In the genomic region with DNA sequence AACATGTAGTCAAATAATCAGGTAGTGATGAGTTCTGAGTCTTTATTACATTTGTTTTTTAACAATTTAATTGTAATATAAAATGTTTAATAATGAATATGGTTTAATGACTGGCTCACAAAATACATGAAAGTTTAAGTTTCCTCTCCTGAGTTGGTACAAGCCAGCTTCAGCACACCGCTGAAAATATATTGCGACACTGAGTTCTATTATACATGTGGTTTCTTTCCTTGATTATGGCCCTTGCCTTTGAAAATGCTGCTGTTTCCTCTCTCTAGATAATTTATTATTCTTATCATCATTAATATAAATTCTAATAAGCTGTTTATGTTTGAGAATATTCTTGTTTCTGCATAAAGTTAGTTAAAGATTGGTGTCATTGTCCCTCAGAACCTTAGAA, we compare ENCODE assay signal across 24 cellular contexts.
"Had no signal": no experiment of that assay in that cellular context is flagged by ENCODE, and none has a peak within 500 bp of the region (broad histone marks: within the 10 kb centered on the region; RNA-seq: fewer than 3 reads in every experiment).

No MANE protein-coding gene starts in this region.

- H3K4me1 ChIP-seq: transverse colon had no signal

- H3K27me3 ChIP-seq: cardiac muscle cell, hepatocyte, neutrophil, pancreas, transverse colon had no signal

- FAIRE-seq: frontal cortex, pancreas, small intestine had no signal

- H3K4me2 ChIP-seq: hepatocyte had no signal

- H2AFZ ChIP-seq: hepatocyte had no signal

- H3K9me3 ChIP-seq: left ventricle myocardium inferior, neutrophil, pancreas, transverse colon had no signal

- H3K79me2 ChIP-seq: hepatocyte had no signal

- H3K4me3 ChIP-seq: cardiac muscle cell, hepatocyte, left ventricle myocardium inferior, pancreas, transverse colon had no signal

- ATAC-seq: activated T-cell treated with anti-CD3 and anti-CD28 coated beads, Interleukin-2, amount 50 U/mL, for 4 hours; pancreas; right cardiac atrium; stimulated activated memory B cell treated with anti-CD40 and anti-IgM and Interleukin-4, amounts not matched to agents 10 μg/mL and 1 μg/mL and 100 μg/mL, for 72 hours; T-helper 17 cell had no signal

- H3K27ac ChIP-seq: cardiac muscle cell, hepatocyte, left ventricle myocardium inferior, neutrophil, pancreas, transverse colon had no signal

- H3K36me3 ChIP-seq: cardiac muscle cell, left ventricle myocardium inferior, neutrophil, pancreas, transverse colon had no signal

- DNase-seq: activated CD4-positive, alpha-beta T cell treated with anti-CD3 and anti-CD28 coated beads for 4 hours; activated CD4-positive, alpha-beta T cell treated with anti-CD3 and anti-CD28 coated beads, Interleukin-2, amount 50 U/mL, for 48 hours; activated CD4-positive, CD25-positive, alpha-beta regulatory T cell; activated CD8-positive, alpha-beta memory T cell treated with anti-CD3 and anti-CD28 coated beads, Interleukin-2, amount 50 U/mL, for 48 hours; activated naive CD4-positive, alpha-beta T cell; activated naive CD8-positive, alpha-beta T cell treated with anti-CD3 and anti-CD28 coated beads for 36 hours; activated T-cell treated with anti-CD3 and anti-CD28 coated beads, Interleukin-2, amount 50 U/mL, for 4 hours; amniotic stem cell; effector CD8-positive, alpha-beta T cell; glutamatergic neuron; immature natural killer cell; left ventricle myocardium inferior; pancreas; right cardiac atrium; small intestine; stimulated activated CD4-positive, alpha-beta T cell treated with anti-CD3 and anti-CD28 coated beads, Interleukin-2, amount 100 ng/mL, for 24 hours; SW 1271; T-helper 17 cell; transverse colon had no signal
